In genomic region chr19:12495002-12495802, GRCh38 we compare ENCODE assay signal across 8 cellular contexts. TPM values are rescaled to one million over a fixed set of nuclear protein-coding genes. Genes with fewer than 3 reads are reported as not detected.
DNase-seq lines count a peak whose midpoint lies in the region; ATAC-seq and TF ChIP-seq lines count a peak whose summit lies in the region.

No MANE protein-coding gene starts in this region.

- peaks cover 1% of the 10 kb centered on the region for H3K36me3 Mint-ChIP-seq in activated CD4-positive, alpha-beta T cell treated with anti-CD3 and anti-CD28 coated beads, Interleukin-2, amount 10 ng/mL, durations not matched to agents 24 days and 14 days (ENCODE audit: low read depth)

- TF ChIP-seq CTCF in GM12864 (IDR thresholded peaks at IDR 0.05; ENCODE audit: low read depth, low read length, missing control alignments) (peak; percentile 47), colonic mucosa (IDR thresholded peaks at IDR 0.05) (no peak)

- no peaks in the 10 kb centered on the region for H3K27me3 ChIP-seq in colonic mucosa
- no peaks in the 10 kb centered on the region for H3K27me3 ChIP-seq in layer of hippocampus (ENCODE audit: control insufficient read depth, insufficient read depth, low read length)

- peak overlapping the region; percentile 79 for H3K27ac Mint-ChIP-seq in activated CD4-positive, alpha-beta T cell treated with anti-CD3 and anti-CD28 coated beads, Interleukin-2, amount 10 ng/mL, durations not matched to agents 24 days and 14 days

- peaks cover 10% of the 10 kb centered on the region for H3K9me3 Mint-ChIP-seq in activated CD4-positive, alpha-beta T cell treated with anti-CD3 and anti-CD28 coated beads, Interleukin-2, amount 10 ng/mL, durations not matched to agents 24 days and 14 days

- peak overlapping the region; percentile 62 for H3K4me3 ChIP-seq in GM12864 (ENCODE audit: low read depth, low read length)
- peak overlapping the region; percentile 58 for H3K4me3 ChIP-seq in colonic mucosa

- H3K27ac ChIP-seq in colonic mucosa: peak overlapping the region; percentile 42
- H3K27ac ChIP-seq in layer of hippocampus (ENCODE audit: low read depth, low read length): peak overlapping the region; percentile 88

- H3K9ac ChIP-seq in colonic mucosa (ENCODE audit: low read depth in 2 of 2, low read length in 2 of 2): peak overlapping the region; percentile 35 to 85

- no peaks in the 10 kb centered on the region for H3K4me1 ChIP-seq in colonic mucosa

- ATAC-seq in HG02981 (IDR thresholded peaks at IDR 0.05; ENCODE audit: unreplicated experiment): peak; percentile 94

- peak overlapping the region; percentile 83 for H3K4me3 Mint-ChIP-seq in activated CD4-positive, alpha-beta T cell treated with anti-CD3 and anti-CD28 coated beads, Interleukin-2, amount 10 ng/mL, durations not matched to agents 24 days and 14 days

- intact Hi-C loops in activated CD4-positive, alpha-beta T cell treated with anti-CD3 and anti-CD28 coated beads, Interleukin-2, amount 10 ng/mL, durations not matched to agents 24 days and 14 days (cut with micrococcal nuclease): loop anchor here (1.0 to 5.0 kb wide), 4 partner anchors 11 to 93 kb away; partner anchors contain the start of genes ZNF443, ZNF564, ZNF709 and ZNF799
- intact Hi-C loops in colonic mucosa (cut with DNase I): no loop called here

- H3K4me1 Mint-ChIP-seq in activated CD4-positive, alpha-beta T cell treated with anti-CD3 and anti-CD28 coated beads, Interleukin-2, amount 10 ng/mL, durations not matched to agents 24 days and 14 days: peaks cover 11% of the 10 kb centered on the region

- H3K27me3 Mint-ChIP-seq in activated CD4-positive, alpha-beta T cell treated with anti-CD3 and anti-CD28 coated beads, Interleukin-2, amount 10 ng/mL, durations not matched to agents 24 days and 14 days: no peaks in the 10 kb centered on the region

- no peaks in the 10 kb centered on the region for H3K9me3 ChIP-seq in colonic mucosa

- DNase-seq in GM12864 (ENCODE audit: low read depth) (peak; percentile 92), NCI-H2227 (lab: John Stamatoyannopoulos, UW; ENCODE audit: unreplicated experiment) (peak; percentile 93), colonic mucosa (peak; percentile 97), Kasumi-1 (lab: John Stamatoyannopoulos, UW) (no peak)
- peak; percentile 95 for DNase-seq in activated CD4-positive, alpha-beta T cell treated with anti-CD3 and anti-CD28 coated beads, Interleukin-2, amount 10 ng/mL, durations not matched to agents 24 days and 14 days
- peak; percentile 82 to 86 for DNase-seq in stimulated activated CD4-positive, alpha-beta T cell treated with anti-CD3 and anti-CD28 coated beads, Interleukin-1b, Interleukin-23, amount 100 ng/mL, for 1 hour (ENCODE audit: low read depth in 2 of 2)

- H3K36me3 ChIP-seq in colonic mucosa: no peaks in the 10 kb centered on the region

RNA-seq across cellular contexts. Expression of gene ZNF709, which starts 10.6 kb away (rescaled TPM):
- total RNA-seq in activated CD4-positive, alpha-beta T cell treated with anti-CD3 and anti-CD28 coated beads, Interleukin-2, amount 10 ng/mL, durations not matched to agents 24 days and 14 days: 1.3 and 1.5 TPM in 2 replicates
- 1 to 10 TPM; 1.3 to 2.0 TPM for total RNA-seq in colonic mucosa

RNA-seq across cellular contexts. Expression of gene ZNF443, which starts 54.4 kb away (rescaled TPM):
- total RNA-seq in activated CD4-positive, alpha-beta T cell treated with anti-CD3 and anti-CD28 coated beads, Interleukin-2, amount 10 ng/mL, durations not matched to agents 24 days and 14 days: 4.8 and 5.7 TPM in 2 replicates
- 1 to 10 TPM; 7.4 to 7.6 TPM for total RNA-seq in colonic mucosa

RNA-seq across cellular contexts. Expression of gene ZNF564, which starts 56.1 kb away (rescaled TPM):
- total RNA-seq in activated CD4-positive, alpha-beta T cell treated with anti-CD3 and anti-CD28 coated beads, Interleukin-2, amount 10 ng/mL, durations not matched to agents 24 days and 14 days: 5.6 and 7.0 TPM in 2 replicates
- 10 to 100 TPM; 14.8 to 17.4 TPM for total RNA-seq in colonic mucosa

Comparison
In these comparisons a context has a peak if more than half of its experiments do, and no peak if none do; other contexts are left out.
1. DNase-seq: peak in GM12864 (single experiment), NCI-H2227 (single experiment), activated CD4-positive, alpha-beta T cell treated with anti-CD3 and anti-CD28 coated beads, Interleukin-2, amount 10 ng/mL, durations not matched to agents 24 days and 14 days (single experiment), colonic mucosa (single experiment) and stimulated activated CD4-positive, alpha-beta T cell treated with anti-CD3 and anti-CD28 coated beads, Interleukin-1b, Interleukin-23, amount 100 ng/mL, for 1 hour (2 of 2); none in Kasumi-1 (0 of 2).